8 cellular contexts compared by ENCODE assay signal in the genomic region with DNA sequence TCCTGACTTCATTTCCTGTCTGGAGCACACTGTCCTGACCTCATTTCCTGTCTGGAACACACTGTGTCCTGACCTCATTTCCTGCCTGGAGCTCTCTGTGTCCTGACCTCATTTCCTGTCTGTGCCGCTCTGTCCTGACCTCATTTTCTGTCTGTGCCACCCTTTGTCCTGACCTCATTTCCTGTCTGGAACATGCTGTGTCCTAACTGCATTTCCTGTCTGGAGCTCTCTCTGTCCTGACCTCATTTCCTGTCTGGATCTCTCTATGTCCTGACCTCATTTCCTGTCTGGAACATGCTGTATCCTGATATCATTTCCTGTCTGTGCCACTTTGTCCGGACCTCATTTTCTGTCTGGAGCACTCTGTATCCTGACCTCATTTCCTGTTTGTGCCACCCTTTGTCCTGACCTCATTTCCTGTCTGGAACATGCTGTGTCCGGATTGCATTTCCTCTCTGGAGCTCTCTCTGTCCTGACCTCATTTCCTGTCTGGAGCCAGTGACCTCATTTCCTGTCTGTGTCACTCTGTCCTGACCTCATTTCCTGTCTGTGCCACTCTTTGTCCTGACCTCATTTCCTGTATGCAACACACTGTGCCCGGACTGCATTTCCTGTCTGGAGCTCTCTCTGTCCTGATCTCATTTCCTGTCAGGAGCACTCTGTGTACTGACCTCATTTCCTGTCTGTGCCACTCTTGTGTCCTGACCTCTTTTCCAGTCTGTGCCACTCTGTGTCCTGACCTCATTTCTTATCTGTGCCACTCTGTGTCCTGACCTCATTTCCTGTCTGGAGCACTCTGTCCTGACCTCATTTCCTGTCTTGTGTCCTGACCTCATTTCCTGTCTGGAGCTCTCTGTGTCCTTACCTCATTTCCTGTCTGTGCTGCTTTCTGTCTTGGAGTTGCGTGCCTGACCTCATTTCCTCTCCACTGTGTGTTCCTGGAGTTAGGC. TPM values are rescaled to one million over a fixed set of nuclear protein-coding genes. Genes with fewer than 3 reads are reported as not detected.
A peak's percentile ranks its signal among the peaks of the same experiment; 100 is the strongest.
DNase-seq lines count a peak whose midpoint lies in the region; ATAC-seq and TF ChIP-seq lines count a peak whose summit lies in the region.

No MANE protein-coding gene starts in this region.

- H3K27ac ChIP-seq in right atrium auricular region = peak overlapping the region; percentile 73 to 76

- DNase-seq in GM06990 (ENCODE audit: extremely low read depth, insufficient read length) (peak; percentile 62), SK-N-DZ (ENCODE audit: low spot score) (peak; percentile 45), right atrium auricular region (ENCODE audit: low spot score) (no peak), D341Med (ENCODE audit: low spot score) (no peak), nephron progenitor cell (no peak)
- peak; percentile 91 for DNase-seq in activated effector memory CD4-positive, alpha-beta T cell treated with anti-CD3 and anti-CD28 coated beads, Interleukin-2, amount 50 U/mL, for 16 hours
- peak in 2 of 3 experiments; percentile 63 to 64 for DNase-seq in stimulated activated CD4-positive, alpha-beta T cell treated with anti-CD3 and anti-CD28 coated beads, TNF-alpha, amount 100 ng/mL, for 4 hours (ENCODE audit: low read depth in 3 of 3)

- H3K9me3 ChIP-seq in right atrium auricular region = peaks cover 0 to 7% of the 10 kb centered on the region in 2 donors

- peaks cover 0 to 93% of the 10 kb centered on the region in 2 donors for H3K4me1 ChIP-seq in right atrium auricular region

- H3K27me3 Mint-ChIP-seq in nephron progenitor cell (ENCODE audit: low read depth, poor library complexity) = peaks cover 6% of the 10 kb centered on the region

- H3K4me3 ChIP-seq in GM06990 (replicated peaks; ENCODE audit: low read depth, low read length) = no peak overlapping the region
- no peak overlapping the region for H3K4me3 ChIP-seq in right atrium auricular region

- H3K36me3 ChIP-seq in GM06990 (ENCODE audit: control insufficient read depth, insufficient read depth, low read length) = peaks cover 2% of the 10 kb centered on the region; the same call in 1 of the 2 replicates
- no peaks in the 10 kb centered on the region for H3K36me3 ChIP-seq in right atrium auricular region

- H3K27ac Mint-ChIP-seq in nephron progenitor cell = no peak overlapping the region

- peak; percentile 68 for ATAC-seq in HG03175 (IDR thresholded peaks at IDR 0.05; ENCODE audit: unreplicated experiment)

- H3K4me3 Mint-ChIP-seq in nephron progenitor cell = no peak overlapping the region

- peaks cover 46% of the 10 kb centered on the region for H3K4me1 Mint-ChIP-seq in nephron progenitor cell

- H3K36me3 Mint-ChIP-seq in nephron progenitor cell (ENCODE audit: low read depth) = peaks cover 23% of the 10 kb centered on the region

- H3K27me3 ChIP-seq in GM06990 (replicated peaks; ENCODE audit: control insufficient read depth, insufficient read depth, low read length) (no peaks in the 10 kb centered on the region), right atrium auricular region (no peaks in the 10 kb centered on the region)

- no peak for TF ChIP-seq CTCF in GM06990 (IDR thresholded peaks at IDR 0.05; ENCODE audit: insufficient read depth, low read length, poor library complexity, severe bottlenecking)
- TF ChIP-seq CTCF in right atrium auricular region (IDR thresholded peaks at IDR 0.05) = no peak
- TF ChIP-seq CTCF in nephron progenitor cell (IDR thresholded peaks at IDR 0.05) = no peak

- peaks cover 4% of the 10 kb centered on the region for H3K9me3 Mint-ChIP-seq in nephron progenitor cell

RNA-seq across cellular contexts. Expression of gene SKI, which starts 27.6 kb away (rescaled TPM):
- polyA plus RNA-seq in SK-N-DZ (2014; cell fraction: cytosol; rRNA removed) = 2.4 and 3.1 TPM in 2 replicates
- polyA plus RNA-seq in SK-N-DZ (2014; cell fraction: nucleus; rRNA removed) = 1.2 and 7.3 TPM in 2 replicates
- 10 to 100 TPM; 36.7 to 57.2 TPM for total RNA-seq in right atrium auricular region

Comparison
In these comparisons a context has a peak if more than half of its experiments do, and no peak if none do; other contexts are left out.
1. DNase-seq: peak in GM06990 (single experiment), SK-N-DZ (single experiment), activated effector memory CD4-positive, alpha-beta T cell treated with anti-CD3 and anti-CD28 coated beads, Interleukin-2, amount 50 U/mL, for 16 hours (single experiment) and stimulated activated CD4-positive, alpha-beta T cell treated with anti-CD3 and anti-CD28 coated beads, TNF-alpha, amount 100 ng/mL, for 4 hours (2 of 3); none in right atrium auricular region (single experiment), D341Med (single experiment) and nephron progenitor cell (single experiment).